ENCODE assay signal across 21 cellular contexts in genomic region chr12:85985996-85986395, GRCh38.
DNase-seq lines count a peak whose midpoint lies in the region; ATAC-seq and TF ChIP-seq lines count a peak whose summit lies in the region.
"Had no signal": no experiment of that assay in that cellular context is flagged by ENCODE, and none has a peak within 500 bp of the region (broad histone marks: within the 10 kb centered on the region; RNA-seq: fewer than 3 reads in every experiment).

No MANE protein-coding gene starts in this region.

- H3K27ac ChIP-seq in PC-3 (ENCODE audit: low read length), result no peak overlapping the region
- H3K27ac ChIP-seq: BLaER1, HL-60 had no signal

- no peaks in the 10 kb centered on the region for H4K20me1 ChIP-seq in PC-3 (ENCODE audit: low read length)
- H4K20me1 ChIP-seq: BLaER1 had no signal

- intact Hi-C loops in PC-3 (cut with micrococcal nuclease), result no loop called here

- DNase-seq in NCI-H345 (lab: John Stamatoyannopoulos, UW), result peak; percentile 15
- no peak for DNase-seq in NCI-H345 treated with DMSO at 0.1 percent for 48 hours (lab: John Stamatoyannopoulos, UW; ENCODE audit: unreplicated experiment)
- DNase-seq in HPDE6-E6E7 (ENCODE audit: extremely low spot score), result peak; percentile 7
- DNase-seq in PC-3, result peak; percentile 44
- DNase-seq in renal cortical epithelial cell (ENCODE audit: low read depth), result peak; percentile 21
- no peak for DNase-seq in GM13976 (ENCODE audit: low spot score)
- no peak for DNase-seq in HCEC 1CT
- DNase-seq: CD8-positive, alpha-beta T cell; EL; NCI-H2081 treated with DMSO at 0.1 percent for 48 hours; NCI-H226; NCI-H82; SHP77; SK-N-SH; T-helper 1 cell had no signal

- no peak overlapping the region for H2AFZ ChIP-seq in PC-3 (ENCODE audit: low read length)

- no TSS peak for BruUV-seq in PC-3 (replicated peaks; lab: Mats Ljungman, UMichigan)

- H3K36me3 ChIP-seq in PC-3 (ENCODE audit: low read depth, low read length), result no peaks in the 10 kb centered on the region
- H3K36me3 ChIP-seq: BLaER1, HAP-1 had no signal

- no peaks in the 10 kb centered on the region for H3K4me1 ChIP-seq in PC-3 (ENCODE audit: insufficient read depth, low read length)
- H3K4me1 ChIP-seq: BLaER1, HAP-1 had no signal

- no peaks in the 10 kb centered on the region for H3K27me3 ChIP-seq in PC-3 (ENCODE audit: low read length)
- H3K27me3 ChIP-seq: BLaER1 had no signal

- no peaks in the 10 kb centered on the region for H3K79me2 ChIP-seq in PC-3 (ENCODE audit: low read length)

- H3K4me2 ChIP-seq in PC-3 (ENCODE audit: low read length), result no peak overlapping the region
- H3K4me2 ChIP-seq: BLaER1, SK-N-SH had no signal

- POLR2A ChIA-PET in PC-3 (lab: Charles Lee; ENCODE audit: unreplicated experiment), result no interaction called here

- in situ Hi-C loops in GM13976 (cut with MboI; ENCODE audit: low sequenced_read_pairs, unreplicated experiment), result no loop called here

- ATAC-seq in PC-3 (0 out of 2 replicates have a peak, but pooled peaks have one; percentile 31), GM18868 (IDR thresholded peaks at IDR 0.05; ENCODE audit: unreplicated experiment) (no peak)
- ATAC-seq: CD8-positive, alpha-beta T cell; K562; Panc1 had no signal

- no peaks in the 10 kb centered on the region for H3F3A ChIP-seq in PC-3 (ENCODE audit: low read length, unreplicated experiment)

- H3K9me3 ChIP-seq in PC-3 (ENCODE audit: low read length), result no peaks in the 10 kb centered on the region
- H3K9me3 ChIP-seq: HAP-1, SK-N-SH had no signal

- H3K9me2 ChIP-seq in PC-3 (replicated peaks; ENCODE audit: low read length), result no peaks in the 10 kb centered on the region
- H3K9me2 ChIP-seq: SK-N-SH had no signal

- TF ChIP-seq CTCF in PC-3 (conservative IDR thresholded peaks at IDR 0.05; ENCODE audit: low read depth, low read length) (no peak), GM13976 (IDR thresholded peaks at IDR 0.05; ENCODE audit: borderline replicate concordance, control extremely low read depth, extremely low read depth, insufficient read depth, missing control alignments) (no peak)

- CTCF ChIA-PET in PC-3 (lab: Charles Lee), result no interaction called here

- H3K4me3 ChIP-seq in PC-3 (ENCODE audit: low read length), result no peak overlapping the region
- H3K4me3 ChIP-seq: BLaER1, HAP-1, K562 had no signal

- H3K9ac ChIP-seq in PC-3 (ENCODE audit: low read length), result no peak overlapping the region
- H3K9ac ChIP-seq: BLaER1, SK-N-SH had no signal

Comparison
In these comparisons a context has a peak if more than half of its experiments do, and no peak if none do; other contexts are left out.
1. DNase-seq: peak in NCI-H345 (single experiment), HPDE6-E6E7 (single experiment), PC-3 (single experiment) and renal cortical epithelial cell (single experiment); none in NCI-H345 treated with DMSO at 0.1 percent for 48 hours (single experiment), GM13976 (single experiment) and HCEC 1CT (single experiment).